Comparison of ENCODE assay signal across 30 cellular contexts in genomic region chr1:204782118-204782700, GRCh38.
A peak's percentile ranks its signal among the peaks of the same experiment; 100 is the strongest.
DNase-seq lines count a peak whose midpoint lies in the region; ATAC-seq, FAIRE-seq and TF ChIP-seq lines count a peak whose summit lies in the region.
"Had no signal": no experiment of that assay in that cellular context is flagged by ENCODE, and none has a peak within 500 bp of the region (broad histone marks: within the 10 kb centered on the region; RNA-seq: fewer than 3 reads in every experiment).

No MANE protein-coding gene starts in this region.

- BruUV-seq in IMR-90 (replicated peaks; lab: Mats Ljungman, UMichigan), result no TSS peak
- BruUV-seq in mammary epithelial cell (replicated peaks; lab: Mats Ljungman, UMichigan), result no TSS peak

- H4K20me1 ChIP-seq in IMR-90 (ENCODE audit: insufficient read depth, low read length) (no peaks in the 10 kb centered on the region), mammary epithelial cell (ENCODE audit: insufficient read depth, low read length) (no peaks in the 10 kb centered on the region)

- H3K4me2 ChIP-seq in IMR-90 (ENCODE audit: low read depth, low read length), result no peak overlapping the region
- no peak overlapping the region for H3K4me2 ChIP-seq in mammary epithelial cell (ENCODE audit: insufficient read depth, low read depth, low read length)
- H3K4me2 ChIP-seq: PC-9 had no signal

- H2AFZ ChIP-seq in IMR-90 (replicated peaks; ENCODE audit: low read length, poor library complexity) (no peak overlapping the region), mammary epithelial cell (ENCODE audit: low read depth, low read length) (no peak overlapping the region)
- H2AFZ ChIP-seq: PC-9 had no signal

- H3K9me3 Mint-ChIP-seq in CD8-positive, alpha-beta memory T cell, result peaks cover 0 to 4% (median 0%) of the 10 kb centered on the region in 5 donors
- H3K9me3 Mint-ChIP-seq: activated naive CD4-positive, alpha-beta T cell treated with anti-CD3 and anti-CD28 coated beads for 36 hours; memory B cell; neural crest cell had no signal

- dilution Hi-C loops in IMR-90 (cut with HindIII; ENCODE audit: low sequenced_read_pairs, unreplicated experiment) (no loop called here), mammary epithelial cell (cut with HindIII; ENCODE audit: low sequenced_read_pairs) (no loop called here)

- no peak overlapping the region for H3K18ac ChIP-seq in IMR-90 (ENCODE audit: low read depth, low read length)

- H4K5ac ChIP-seq in IMR-90 (ENCODE audit: low read depth, low read length), result no peak overlapping the region

- no peak overlapping the region for H3K4me3 Mint-ChIP-seq in CD8-positive, alpha-beta memory T cell
- H3K4me3 Mint-ChIP-seq: activated CD8-positive, alpha-beta memory T cell treated with anti-CD3 and anti-CD28 coated beads, Interleukin-2, amount 10 ng/mL, durations not matched to agents 7 days and 5 days; activated naive CD4-positive, alpha-beta T cell treated with anti-CD3 and anti-CD28 coated beads for 36 hours; CD4-positive, CD25-positive, alpha-beta regulatory T cell; memory B cell; neural crest cell; WTC11 had no signal

- POLR2A ChIA-PET in IMR-90 (lab: Charles Lee; ENCODE audit: unreplicated experiment), result no interaction called here
- POLR2A ChIA-PET in CD8-positive, alpha-beta memory T cell (lab: Charles Lee), result no interaction called here

- in situ Hi-C loops in IMR-90 (cut with MboI; ENCODE audit: low sequenced_read_pairs) (no loop called here), mammary epithelial cell (cut with MboI; ENCODE audit: low sequenced_read_pairs in 2 of 2) (no loop called here)

- H2BK5ac ChIP-seq in IMR-90 (ENCODE audit: low read depth, low read length, poor library complexity, severe bottlenecking), result no peak overlapping the region

- CTCF ChIA-PET in IMR-90 (lab: Yijun Ruan, JAX) (interaction anchor here (1.2 to 1.3 kb wide), 2 partner anchors 10 to 217 kb away, joined by 3 to 4 read pairs; no protein-coding TSS in a partner anchor), mammary epithelial cell (lab: Charles Lee; ENCODE audit: low non-redundant PET) (no interaction called here)
- CTCF ChIA-PET in CD8-positive, alpha-beta memory T cell (lab: Charles Lee), result interaction anchor here (1.4 kb wide), 1 partner anchor 25 kb away, joined by 4 read pairs; no protein-coding TSS in a partner anchor

- H3K14ac ChIP-seq in IMR-90 (replicated peaks; ENCODE audit: low read depth, low read length), result no peak overlapping the region

- no peak for TF ChIP-seq RAD21 in IMR-90 (IDR thresholded peaks at IDR 0.05; ENCODE audit: low read length)

- H4K8ac ChIP-seq in IMR-90 (ENCODE audit: low read depth in 2 of 2, low read length in 2 of 2), result no peak overlapping the region

- no peaks in the 10 kb centered on the region; the same call in 1 of the 2 replicates for H3K27me3 ChIP-seq in IMR-90 (ENCODE audit: control insufficient read depth, insufficient read depth, low read length)
- no peaks in the 10 kb centered on the region for H3K27me3 ChIP-seq in mammary epithelial cell (ENCODE audit: insufficient read depth, low read length)
- no peaks in the 10 kb centered on the region for H3K27me3 ChIP-seq in CD8-positive, alpha-beta memory T cell (ENCODE audit: insufficient read depth, low read length, poor library complexity, severe bottlenecking)
- H3K27me3 ChIP-seq: adrenal gland, pancreas, right atrium auricular region had no signal

- H3K36me3 ChIP-seq in IMR-90 (ENCODE audit: control insufficient read depth, insufficient read depth, low read length) (no peaks in the 10 kb centered on the region), mammary epithelial cell (ENCODE audit: insufficient read depth, low read length) (no peaks in the 10 kb centered on the region)
- H3K36me3 ChIP-seq in CD8-positive, alpha-beta memory T cell (ENCODE audit: insufficient read depth, low read length), result no peaks in the 10 kb centered on the region
- H3K36me3 ChIP-seq: adrenal gland, HAP-1, heart right ventricle, pancreas, right atrium auricular region, spleen, transverse colon had no signal

- DNase-seq in GM03348 (ENCODE audit: low spot score) (peak; percentile 20), IMR-90 (peak; percentile 4), mammary epithelial cell (peak; percentile 33), urothelium cell line (ENCODE audit: low spot score) (peak; percentile 30), OCI-M1 (lab: John Stamatoyannopoulos, UW) (no peak)
- DNase-seq in activated naive CD4-positive, alpha-beta T cell treated with Interleukin-2 at 50 U/mL for 16 hours, result no peak
- no peak for DNase-seq in CD8-positive, alpha-beta memory T cell
- DNase-seq: activated CD8-positive, alpha-beta memory T cell treated with anti-CD3 and anti-CD28 coated beads, Interleukin-2, amount 10 ng/mL, durations not matched to agents 7 days and 5 days; activated naive CD4-positive, alpha-beta T cell treated with anti-CD3 and anti-CD28 coated beads for 36 hours; activated T-cell treated with anti-CD3 and anti-CD28 coated beads, Interleukin-2, amount 50 U/mL, for 48 hours; adrenal gland; CD4-positive, CD25-positive, alpha-beta regulatory T cell; foreskin melanocyte; heart right ventricle; Kasumi-1; left cardiac atrium; NCI-H1048; NCI-H1694; NCI-H510A treated with DMSO at 0.1 percent for 48 hours; pancreas; PC-9; SHP77; spleen; SW 1271; transverse colon had no signal

- no peak overlapping the region for H2AK9ac ChIP-seq in IMR-90 (replicated peaks; ENCODE audit: low read depth, low read length, poor library complexity)

- no peaks in the 10 kb centered on the region for H3K4me1 ChIP-seq in IMR-90 (ENCODE audit: control insufficient read depth, insufficient read depth, low read length)
- H3K4me1 ChIP-seq in mammary epithelial cell (ENCODE audit: insufficient read depth, low read length), result no peaks in the 10 kb centered on the region
- no peaks in the 10 kb centered on the region for H3K4me1 ChIP-seq in CD8-positive, alpha-beta memory T cell (ENCODE audit: insufficient read depth, low read length)
- H3K4me1 ChIP-seq: adrenal gland, HAP-1, heart right ventricle, pancreas, right atrium auricular region, spleen, transverse colon had no signal

- no peak overlapping the region for H3K4ac ChIP-seq in IMR-90 (ENCODE audit: low read depth, low read length)

- H2BK20ac ChIP-seq in IMR-90 (ENCODE audit: low read depth, low read length), result no peak overlapping the region

- H3K4me1 Mint-ChIP-seq in CD8-positive, alpha-beta memory T cell, result no peaks in the 10 kb centered on the region
- H3K4me1 Mint-ChIP-seq: activated CD8-positive, alpha-beta memory T cell treated with anti-CD3 and anti-CD28 coated beads, Interleukin-2, amount 10 ng/mL, durations not matched to agents 7 days and 5 days; CD4-positive, CD25-positive, alpha-beta regulatory T cell; memory B cell; neural crest cell had no signal

- H3K4me3 ChIP-seq in IMR-90 (ENCODE audit: insufficient read depth, low read depth, low read length) (no peak overlapping the region), mammary epithelial cell (replicated peaks in 1 of 3; ENCODE audit: insufficient read depth in 1 of 3, low read depth in 2 of 3, low read length in 3 of 3) (no peak overlapping the region)
- no peak overlapping the region for H3K4me3 ChIP-seq in CD8-positive, alpha-beta memory T cell (ENCODE audit: low read length)
- H3K4me3 ChIP-seq: adrenal gland, HAP-1, heart right ventricle, pancreas, PC-9, right atrium auricular region, spleen, transverse colon had no signal

- no peaks in the 10 kb centered on the region for H3K79me1 ChIP-seq in IMR-90 (ENCODE audit: low read depth in 1 of 2, low read length in 2 of 2)

- H2BK15ac ChIP-seq in IMR-90 (ENCODE audit: low read depth, low read length), result no peak overlapping the region

- H3K27ac ChIP-seq in IMR-90 (ENCODE audit: insufficient read depth, low read length) (no peak overlapping the region), mammary epithelial cell (ENCODE audit: insufficient read depth, low read depth, low read length) (no peak overlapping the region)
- no peak overlapping the region for H3K27ac ChIP-seq in CD8-positive, alpha-beta memory T cell (ENCODE audit: low read depth, low read length)
- H3K27ac ChIP-seq: adrenal gland, heart right ventricle, pancreas, PC-9, right atrium auricular region, spleen, transverse colon had no signal

- no peaks in the 10 kb centered on the region for H3K9me3 ChIP-seq in IMR-90 (ENCODE audit: control insufficient read depth, insufficient read depth, low read length)
- no peaks in the 10 kb centered on the region for H3K9me3 ChIP-seq in mammary epithelial cell (replicated peaks; ENCODE audit: insufficient read depth, low read length)
- H3K9me3 ChIP-seq in CD8-positive, alpha-beta memory T cell (ENCODE audit: low read length), result no peaks in the 10 kb centered on the region
- H3K9me3 ChIP-seq: adrenal gland, HAP-1, heart right ventricle, pancreas, right atrium auricular region, transverse colon had no signal

- no peak for ATAC-seq in IMR-90 (ENCODE audit: low read depth)
- ATAC-seq: activated CD8-positive, alpha-beta memory T cell treated with anti-CD3 and anti-CD28 coated beads, Interleukin-2, amount 10 ng/mL, durations not matched to agents 7 days and 5 days; heart right ventricle; left cardiac atrium; pancreas; WTC11 had no signal

- no peak for TF ChIP-seq POLR2A in IMR-90 (IDR thresholded peaks at IDR 0.05; ENCODE audit: low read depth, low read length)

- FAIRE-seq in urothelium cell line (lab: Jason Lieb, UNC), result no peak
- FAIRE-seq: pancreas had no signal

- H3K9me1 ChIP-seq in IMR-90 (ENCODE audit: insufficient read depth, low read length), result no peaks in the 10 kb centered on the region

- H3K56ac ChIP-seq in IMR-90 (ENCODE audit: extremely low read depth, insufficient read depth, low read length), result no peak overlapping the region

- no peak overlapping the region for H4K91ac ChIP-seq in IMR-90 (ENCODE audit: insufficient read depth, low read depth, low read length)

- no peaks in the 10 kb centered on the region for H3K79me2 ChIP-seq in mammary epithelial cell (ENCODE audit: insufficient read depth, low read length)

- no peak overlapping the region for H2BK120ac ChIP-seq in IMR-90 (ENCODE audit: low read depth, low read length)

- H3K9ac ChIP-seq in IMR-90 (ENCODE audit: low read depth, low read length) (no peak overlapping the region), mammary epithelial cell (ENCODE audit: insufficient read depth, low read length) (no peak overlapping the region)

- intact Hi-C loops in IMR-90 (cut with micrococcal nuclease) (no loop called here), mammary epithelial cell (cut with micrococcal nuclease) (no loop called here)

- no peak overlapping the region for H2AK5ac ChIP-seq in IMR-90 (ENCODE audit: low read depth, low read length)

- no peaks in the 10 kb centered on the region for H3K36me3 Mint-ChIP-seq in CD8-positive, alpha-beta memory T cell
- H3K36me3 Mint-ChIP-seq: activated CD8-positive, alpha-beta memory T cell treated with anti-CD3 and anti-CD28 coated beads, Interleukin-2, amount 10 ng/mL, durations not matched to agents 7 days and 5 days; CD4-positive, CD25-positive, alpha-beta regulatory T cell; WTC11 had no signal

- WGBS in IMR-90 (ENCODE audit: extremely low coverage in 2 of 2, insufficient read length in 1 of 2), 2 experiments, result no CpG with 5 or more reads among the region's 4 CpGs
- WGBS in mammary epithelial cell (ENCODE audit: low coverage, missing lambda C conversion rate), result 17% methylated on average over 4 of the region's 4 CpGs

- no peak overlapping the region for H3K27ac Mint-ChIP-seq in CD8-positive, alpha-beta memory T cell
- H3K27ac Mint-ChIP-seq: activated CD8-positive, alpha-beta memory T cell treated with anti-CD3 and anti-CD28 coated beads, Interleukin-2, amount 10 ng/mL, durations not matched to agents 7 days and 5 days; activated naive CD4-positive, alpha-beta T cell treated with anti-CD3 and anti-CD28 coated beads for 36 hours; CD4-positive, CD25-positive, alpha-beta regulatory T cell; memory B cell; WTC11 had no signal

- peaks cover 9 to 40% of the 10 kb centered on the region in 2 donors for H3K27me3 Mint-ChIP-seq in CD8-positive, alpha-beta memory T cell

- TF ChIP-seq CTCF in IMR-90 (conservative IDR thresholded peaks at IDR 0.05; ENCODE audit: low read depth, low read length) (no peak), mammary epithelial cell (conservative IDR thresholded peaks at IDR 0.05 in 1 of 2, IDR thresholded peaks at IDR 0.05 in 1 of 2; ENCODE audit: extremely low read depth in 1 of 2, insufficient read depth in 1 of 2, low read depth in 1 of 2, low read length in 2 of 2) (no peak)

- no peak overlapping the region for H3K23ac ChIP-seq in IMR-90 (ENCODE audit: low read depth, low read length)

Comparison
In these comparisons a context has a peak if more than half of its experiments do, and no peak if none do; other contexts are left out.
1. DNase-seq: peak in GM03348 (single experiment), IMR-90 (single experiment), mammary epithelial cell (single experiment) and urothelium cell line (single experiment); none in activated naive CD4-positive, alpha-beta T cell treated with Interleukin-2 at 50 U/mL for 16 hours (single experiment), OCI-M1 (single experiment) and CD8-positive, alpha-beta memory T cell (0 of 5).